In genomic region chr19:17215125-17215971, GRCh38 we compare ENCODE assay signal across 1 cellular context.
TF ChIP-seq lines count a peak whose summit lies in the region.

TSS of gene USE1 (plus strand) at chr19:17215357. CDS start at chr19:17215406, 49 bp downstream.

TF ChIP-seq in WTC11, 78 proteins besides CTCF, POLR2A, EP300 and RAD21 (continued from another document and continues in another):
- TF ChIP-seq ZNF281 (CRISPR knock-in tag; IDR thresholded peaks at IDR 0.05) (no peak), ETV6 (CRISPR knock-in tag; IDR thresholded peaks at IDR 0.05) (peak; percentile 77), STAT6 (CRISPR knock-in tag; conservative IDR thresholded peaks at IDR 0.05; ENCODE audit: low read depth) (no peak), E2F1 (CRISPR knock-in tag; IDR thresholded peaks at IDR 0.05) (no peak), USF2 (CRISPR knock-in tag; IDR thresholded peaks at IDR 0.05) (no peak), ZNF671 (CRISPR knock-in tag; IDR thresholded peaks at IDR 0.05) (no peak), TCF7 (CRISPR knock-in tag; IDR thresholded peaks at IDR 0.05; ENCODE audit: low read depth) (no peak), CBFB (CRISPR knock-in tag; IDR thresholded peaks at IDR 0.05; ENCODE audit: low read depth) (no peak), SOX15 (CRISPR knock-in tag; IDR thresholded peaks at IDR 0.05) (no peak), ZNF138 (CRISPR knock-in tag; conservative IDR thresholded peaks at IDR 0.05) (no peak), ZNF396 (CRISPR knock-in tag; IDR thresholded peaks at IDR 0.05; ENCODE audit: borderline replicate concordance) (no peak), IRF2 (CRISPR knock-in tag; IDR thresholded peaks at IDR 0.05; ENCODE audit: borderline replicate concordance, low read depth) (no peak), GABPB1 (CRISPR knock-in tag; IDR thresholded peaks at IDR 0.05) (peak; percentile 81), RELA (CRISPR knock-in tag; IDR thresholded peaks at IDR 0.05; ENCODE audit: borderline replicate concordance) (no peak), MYBL2 (CRISPR knock-in tag; IDR thresholded peaks at IDR 0.05) (no peak), FOXJ3 (CRISPR knock-in tag; IDR thresholded peaks at IDR 0.05; ENCODE audit: borderline replicate concordance) (no peak), ZBTB21 (CRISPR knock-in tag; IDR thresholded peaks at IDR 0.05; ENCODE audit: borderline replicate concordance) (no peak), ZNF425 (CRISPR knock-in tag; conservative IDR thresholded peaks at IDR 0.05) (no peak), OVOL2 (CRISPR knock-in tag; IDR thresholded peaks at IDR 0.05; ENCODE audit: borderline replicate concordance) (no peak), ZNF232 (CRISPR knock-in tag; IDR thresholded peaks at IDR 0.05) (peak; percentile 19; the same call in 1 of the 2 replicates), CREM (CRISPR knock-in tag; IDR thresholded peaks at IDR 0.05) (0 out of 2 replicates have a peak, but pooled peaks have one; percentile 59), ZNF263 (CRISPR knock-in tag; IDR thresholded peaks at IDR 0.05; ENCODE audit: low read depth) (no peak), TEAD1 (CRISPR knock-in tag; IDR thresholded peaks at IDR 0.05) (no peak), ESRRA (CRISPR knock-in tag; IDR thresholded peaks at IDR 0.05; ENCODE audit: borderline replicate concordance) (no peak), NFE2L1 (CRISPR knock-in tag; IDR thresholded peaks at IDR 0.05) (no peak), JAZF1 (CRISPR knock-in tag; IDR thresholded peaks at IDR 0.05) (no peak), ZNF219 (CRISPR knock-in tag; IDR thresholded peaks at IDR 0.05; ENCODE audit: borderline replicate concordance) (no peak), ARID4B (CRISPR knock-in tag; IDR thresholded peaks at IDR 0.05; ENCODE audit: borderline replicate concordance) (peak; percentile 92)
- TF ChIP-seq, protein P1, sequence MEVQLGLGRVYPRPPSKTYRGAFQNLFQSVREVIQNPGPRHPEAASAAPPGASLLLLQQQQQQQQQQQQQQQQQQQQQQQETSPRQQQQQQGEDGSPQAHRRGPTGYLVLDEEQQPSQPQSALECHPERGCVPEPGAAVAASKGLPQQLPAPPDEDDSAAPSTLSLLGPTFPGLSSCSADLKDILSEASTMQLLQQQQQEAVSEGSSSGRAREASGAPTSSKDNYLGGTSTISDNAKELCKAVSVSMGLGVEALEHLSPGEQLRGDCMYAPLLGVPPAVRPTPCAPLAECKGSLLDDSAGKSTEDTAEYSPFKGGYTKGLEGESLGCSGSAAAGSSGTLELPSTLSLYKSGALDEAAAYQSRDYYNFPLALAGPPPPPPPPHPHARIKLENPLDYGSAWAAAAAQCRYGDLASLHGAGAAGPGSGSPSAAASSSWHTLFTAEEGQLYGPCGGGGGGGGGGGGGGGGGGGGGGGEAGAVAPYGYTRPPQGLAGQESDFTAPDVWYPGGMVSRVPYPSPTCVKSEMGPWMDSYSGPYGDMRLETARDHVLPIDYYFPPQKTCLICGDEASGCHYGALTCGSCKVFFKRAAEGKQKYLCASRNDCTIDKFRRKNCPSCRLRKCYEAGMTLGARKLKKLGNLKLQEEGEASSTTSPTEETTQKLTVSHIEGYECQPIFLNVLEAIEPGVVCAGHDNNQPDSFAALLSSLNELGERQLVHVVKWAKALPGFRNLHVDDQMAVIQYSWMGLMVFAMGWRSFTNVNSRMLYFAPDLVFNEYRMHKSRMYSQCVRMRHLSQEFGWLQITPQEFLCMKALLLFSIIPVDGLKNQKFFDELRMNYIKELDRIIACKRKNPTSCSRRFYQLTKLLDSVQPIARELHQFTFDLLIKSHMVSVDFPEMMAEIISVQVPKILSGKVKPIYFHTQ (CRISPR knock-in tag; IDR thresholded peaks at IDR 0.05), result no peak
- TF ChIP-seq, protein P2, sequence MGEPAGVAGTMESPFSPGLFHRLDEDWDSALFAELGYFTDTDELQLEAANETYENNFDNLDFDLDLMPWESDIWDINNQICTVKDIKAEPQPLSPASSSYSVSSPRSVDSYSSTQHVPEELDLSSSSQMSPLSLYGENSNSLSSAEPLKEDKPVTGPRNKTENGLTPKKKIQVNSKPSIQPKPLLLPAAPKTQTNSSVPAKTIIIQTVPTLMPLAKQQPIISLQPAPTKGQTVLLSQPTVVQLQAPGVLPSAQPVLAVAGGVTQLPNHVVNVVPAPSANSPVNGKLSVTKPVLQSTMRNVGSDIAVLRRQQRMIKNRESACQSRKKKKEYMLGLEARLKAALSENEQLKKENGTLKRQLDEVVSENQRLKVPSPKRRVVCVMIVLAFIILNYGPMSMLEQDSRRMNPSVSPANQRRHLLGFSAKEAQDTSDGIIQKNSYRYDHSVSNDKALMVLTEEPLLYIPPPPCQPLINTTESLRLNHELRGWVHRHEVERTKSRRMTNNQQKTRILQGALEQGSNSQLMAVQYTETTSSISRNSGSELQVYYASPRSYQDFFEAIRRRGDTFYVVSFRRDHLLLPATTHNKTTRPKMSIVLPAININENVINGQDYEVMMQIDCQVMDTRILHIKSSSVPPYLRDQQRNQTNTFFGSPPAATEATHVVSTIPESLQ (CRISPR knock-in tag; IDR thresholded peaks at IDR 0.05), result no peak
- TF ChIP-seq, protein P3, sequence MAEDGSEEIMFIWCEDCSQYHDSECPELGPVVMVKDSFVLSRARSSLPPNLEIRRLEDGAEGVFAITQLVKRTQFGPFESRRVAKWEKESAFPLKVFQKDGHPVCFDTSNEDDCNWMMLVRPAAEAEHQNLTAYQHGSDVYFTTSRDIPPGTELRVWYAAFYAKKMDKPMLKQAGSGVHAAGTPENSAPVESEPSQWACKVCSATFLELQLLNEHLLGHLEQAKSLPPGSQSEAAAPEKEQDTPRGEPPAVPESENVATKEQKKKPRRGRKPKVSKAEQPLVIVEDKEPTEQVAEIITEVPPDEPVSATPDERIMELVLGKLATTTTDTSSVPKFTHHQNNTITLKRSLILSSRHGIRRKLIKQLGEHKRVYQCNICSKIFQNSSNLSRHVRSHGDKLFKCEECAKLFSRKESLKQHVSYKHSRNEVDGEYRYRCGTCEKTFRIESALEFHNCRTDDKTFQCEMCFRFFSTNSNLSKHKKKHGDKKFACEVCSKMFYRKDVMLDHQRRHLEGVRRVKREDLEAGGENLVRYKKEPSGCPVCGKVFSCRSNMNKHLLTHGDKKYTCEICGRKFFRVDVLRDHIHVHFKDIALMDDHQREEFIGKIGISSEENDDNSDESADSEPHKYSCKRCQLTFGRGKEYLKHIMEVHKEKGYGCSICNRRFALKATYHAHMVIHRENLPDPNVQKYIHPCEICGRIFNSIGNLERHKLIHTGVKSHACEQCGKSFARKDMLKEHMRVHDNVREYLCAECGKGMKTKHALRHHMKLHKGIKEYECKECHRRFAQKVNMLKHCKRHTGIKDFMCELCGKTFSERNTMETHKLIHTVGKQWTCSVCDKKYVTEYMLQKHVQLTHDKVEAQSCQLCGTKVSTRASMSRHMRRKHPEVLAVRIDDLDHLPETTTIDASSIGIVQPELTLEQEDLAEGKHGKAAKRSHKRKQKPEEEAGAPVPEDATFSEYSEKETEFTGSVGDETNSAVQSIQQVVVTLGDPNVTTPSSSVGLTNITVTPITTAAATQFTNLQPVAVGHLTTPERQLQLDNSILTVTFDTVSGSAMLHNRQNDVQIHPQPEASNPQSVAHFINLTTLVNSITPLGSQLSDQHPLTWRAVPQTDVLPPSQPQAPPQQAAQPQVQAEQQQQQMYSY (CRISPR knock-in tag; IDR thresholded peaks at IDR 0.05), result no peak
- TF ChIP-seq, protein P4, sequence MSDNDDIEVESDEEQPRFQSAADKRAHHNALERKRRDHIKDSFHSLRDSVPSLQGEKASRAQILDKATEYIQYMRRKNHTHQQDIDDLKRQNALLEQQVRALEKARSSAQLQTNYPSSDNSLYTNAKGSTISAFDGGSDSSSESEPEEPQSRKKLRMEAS (CRISPR knock-in tag; IDR thresholded peaks at IDR 0.05), result peak; percentile 72
